ENCODE assay signal across 9 cellular contexts in genomic region chr2:142980246-142981068, GRCh38.
DNase-seq lines count a peak whose midpoint lies in the region; ATAC-seq and TF ChIP-seq lines count a peak whose summit lies in the region.
"Had no signal": no experiment of that assay in that cellular context is flagged by ENCODE, and none has a peak within 500 bp of the region (broad histone marks: within the 10 kb centered on the region; RNA-seq: fewer than 3 reads in every experiment).

No MANE protein-coding gene starts in this region.

- no TSS peak for BruUV-seq in OCI-LY7 (replicated peaks; lab: Mats Ljungman, UMichigan)

- no peaks in the 10 kb centered on the region for H3K36me3 ChIP-seq in OCI-LY7 (ENCODE audit: insufficient read depth, low read length)

- CTCF ChIA-PET in OCI-LY7 (lab: Charles Lee; ENCODE audit: unreplicated experiment): no interaction called here

- no peak overlapping the region for H2AFZ ChIP-seq in OCI-LY7 (ENCODE audit: low read length)

- ATAC-seq in GM18511 (IDR thresholded peaks at IDR 0.05; ENCODE audit: unreplicated experiment): peak; percentile 38
- ATAC-seq in HG03280 (IDR thresholded peaks at IDR 0.05; ENCODE audit: unreplicated experiment): peak; percentile 60

- intact Hi-C loops in OCI-LY7 (cut with micrococcal nuclease; ENCODE audit: unreplicated experiment): loop anchor here (10.0 kb wide), 1 partner anchor 296 kb away; no protein-coding TSS in a partner anchor

- H3K9me3 ChIP-seq in OCI-LY7 (ENCODE audit: low read length): no peaks in the 10 kb centered on the region

- DNase-seq in AG09319 (ENCODE audit: extremely low read depth, low read depth) (peak; percentile 32), OCI-LY7 (ENCODE audit: low spot score) (peak; percentile 30), epithelial cell of prostate (ENCODE audit: low read depth, low spot score) (no peak), renal cortical epithelial cell (ENCODE audit: low read depth) (peak; percentile 57), mucosa of gallbladder (ENCODE audit: low spot score) (no peak), HPDE6-E6E7 (ENCODE audit: extremely low spot score) (no peak)

- no peak overlapping the region for H3K4me2 ChIP-seq in OCI-LY7 (ENCODE audit: low read length)

- TF ChIP-seq CTCF in AG09319 (IDR thresholded peaks at IDR 0.05; ENCODE audit: low read depth, low read length) (peak; percentile 40), OCI-LY7 (conservative IDR thresholded peaks at IDR 0.05; ENCODE audit: low read length) (peak; percentile 89)

- H3K27ac ChIP-seq in OCI-LY7 (ENCODE audit: low read depth, low read length, poor library complexity, severe bottlenecking) (no peak overlapping the region), epithelial cell of prostate (peak overlapping the region; percentile 42)

- no peaks in the 10 kb centered on the region for H3K9me2 ChIP-seq in OCI-LY7 (ENCODE audit: insufficient read depth, low read length)

- peaks cover 4% of the 10 kb centered on the region for H3K4me1 ChIP-seq in OCI-LY7 (ENCODE audit: insufficient read depth, low read length, poor library complexity, severe bottlenecking)

- POLR2A ChIA-PET in OCI-LY7 (lab: Charles Lee): interaction anchor here (0.6 to 1.3 kb wide), 4 partner anchors 10 to 1417 kb away, joined by 3 read pairs; no protein-coding TSS in a partner anchor

- no peaks in the 10 kb centered on the region for H3K79me2 ChIP-seq in OCI-LY7 (ENCODE audit: insufficient read depth, low read depth, low read length)

- H3K4me3 ChIP-seq in OCI-LY7 (ENCODE audit: low read depth, low read length, poor library complexity, severe bottlenecking): no peak overlapping the region
- H3K4me3 ChIP-seq: lung had no signal

- no peaks in the 10 kb centered on the region for H4K20me1 ChIP-seq in OCI-LY7 (ENCODE audit: insufficient read depth, low read length)

Comparison
In these comparisons a context has a peak if more than half of its experiments do, and no peak if none do; other contexts are left out.
1. DNase-seq: peak in AG09319 (single experiment), OCI-LY7 (single experiment) and renal cortical epithelial cell (single experiment); none in epithelial cell of prostate (single experiment), mucosa of gallbladder (single experiment) and HPDE6-E6E7 (single experiment).